In the genomic region with DNA sequence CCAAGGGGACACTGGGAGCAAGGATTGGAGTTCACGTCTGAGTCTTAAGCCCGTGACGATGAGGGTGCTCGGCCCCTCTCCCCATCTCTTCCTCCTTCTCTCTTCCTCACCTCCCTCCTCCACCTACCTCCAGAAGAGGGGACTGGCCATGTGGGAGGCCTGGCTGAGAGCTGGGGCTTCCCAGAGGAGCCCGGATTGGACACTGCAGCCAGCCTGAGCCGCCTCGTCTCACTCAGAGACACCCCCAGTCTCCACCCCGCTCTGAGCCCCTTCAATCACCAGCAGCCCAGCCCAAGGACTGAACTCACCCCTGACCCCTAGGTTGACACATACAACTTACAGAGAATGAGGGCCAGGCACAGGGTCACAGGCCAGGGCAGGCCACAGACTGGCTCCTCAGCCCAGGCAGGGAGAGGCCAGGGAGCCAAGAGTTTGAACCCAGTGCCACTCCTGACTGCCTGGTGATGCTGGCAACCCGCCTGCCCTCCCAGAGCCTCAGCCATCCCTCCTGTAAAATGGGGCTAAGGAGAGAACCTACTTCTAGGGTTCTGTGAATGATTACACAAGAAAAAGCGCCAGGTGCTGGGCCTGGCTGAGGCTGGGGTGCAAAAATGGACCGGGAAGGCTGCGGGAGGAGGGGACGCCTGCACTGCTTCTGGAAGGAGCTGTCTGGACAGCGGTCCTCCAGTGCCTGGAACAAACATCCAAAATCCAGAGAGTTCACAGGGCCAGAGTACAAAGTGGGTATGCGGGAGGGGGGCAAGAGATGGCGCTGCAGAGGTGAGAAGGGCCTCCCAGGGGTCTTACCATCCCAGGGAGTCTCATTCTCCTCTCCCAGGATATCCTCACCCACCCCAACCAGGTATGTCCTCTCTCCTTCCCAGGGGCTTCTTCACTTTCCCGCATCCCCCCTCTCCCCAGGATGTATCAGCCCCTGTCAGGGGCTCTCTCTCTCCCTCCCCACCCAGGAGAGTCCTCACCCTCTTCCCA, we compare ENCODE assay signal across 1 cellular context.
TF ChIP-seq lines count a peak whose summit lies in the region.

No MANE protein-coding gene starts in this region.

TF ChIP-seq in GM23338, 12 proteins besides CTCF, POLR2A, EP300 and RAD21 (continued from another document):
- TF ChIP-seq, protein P1, sequence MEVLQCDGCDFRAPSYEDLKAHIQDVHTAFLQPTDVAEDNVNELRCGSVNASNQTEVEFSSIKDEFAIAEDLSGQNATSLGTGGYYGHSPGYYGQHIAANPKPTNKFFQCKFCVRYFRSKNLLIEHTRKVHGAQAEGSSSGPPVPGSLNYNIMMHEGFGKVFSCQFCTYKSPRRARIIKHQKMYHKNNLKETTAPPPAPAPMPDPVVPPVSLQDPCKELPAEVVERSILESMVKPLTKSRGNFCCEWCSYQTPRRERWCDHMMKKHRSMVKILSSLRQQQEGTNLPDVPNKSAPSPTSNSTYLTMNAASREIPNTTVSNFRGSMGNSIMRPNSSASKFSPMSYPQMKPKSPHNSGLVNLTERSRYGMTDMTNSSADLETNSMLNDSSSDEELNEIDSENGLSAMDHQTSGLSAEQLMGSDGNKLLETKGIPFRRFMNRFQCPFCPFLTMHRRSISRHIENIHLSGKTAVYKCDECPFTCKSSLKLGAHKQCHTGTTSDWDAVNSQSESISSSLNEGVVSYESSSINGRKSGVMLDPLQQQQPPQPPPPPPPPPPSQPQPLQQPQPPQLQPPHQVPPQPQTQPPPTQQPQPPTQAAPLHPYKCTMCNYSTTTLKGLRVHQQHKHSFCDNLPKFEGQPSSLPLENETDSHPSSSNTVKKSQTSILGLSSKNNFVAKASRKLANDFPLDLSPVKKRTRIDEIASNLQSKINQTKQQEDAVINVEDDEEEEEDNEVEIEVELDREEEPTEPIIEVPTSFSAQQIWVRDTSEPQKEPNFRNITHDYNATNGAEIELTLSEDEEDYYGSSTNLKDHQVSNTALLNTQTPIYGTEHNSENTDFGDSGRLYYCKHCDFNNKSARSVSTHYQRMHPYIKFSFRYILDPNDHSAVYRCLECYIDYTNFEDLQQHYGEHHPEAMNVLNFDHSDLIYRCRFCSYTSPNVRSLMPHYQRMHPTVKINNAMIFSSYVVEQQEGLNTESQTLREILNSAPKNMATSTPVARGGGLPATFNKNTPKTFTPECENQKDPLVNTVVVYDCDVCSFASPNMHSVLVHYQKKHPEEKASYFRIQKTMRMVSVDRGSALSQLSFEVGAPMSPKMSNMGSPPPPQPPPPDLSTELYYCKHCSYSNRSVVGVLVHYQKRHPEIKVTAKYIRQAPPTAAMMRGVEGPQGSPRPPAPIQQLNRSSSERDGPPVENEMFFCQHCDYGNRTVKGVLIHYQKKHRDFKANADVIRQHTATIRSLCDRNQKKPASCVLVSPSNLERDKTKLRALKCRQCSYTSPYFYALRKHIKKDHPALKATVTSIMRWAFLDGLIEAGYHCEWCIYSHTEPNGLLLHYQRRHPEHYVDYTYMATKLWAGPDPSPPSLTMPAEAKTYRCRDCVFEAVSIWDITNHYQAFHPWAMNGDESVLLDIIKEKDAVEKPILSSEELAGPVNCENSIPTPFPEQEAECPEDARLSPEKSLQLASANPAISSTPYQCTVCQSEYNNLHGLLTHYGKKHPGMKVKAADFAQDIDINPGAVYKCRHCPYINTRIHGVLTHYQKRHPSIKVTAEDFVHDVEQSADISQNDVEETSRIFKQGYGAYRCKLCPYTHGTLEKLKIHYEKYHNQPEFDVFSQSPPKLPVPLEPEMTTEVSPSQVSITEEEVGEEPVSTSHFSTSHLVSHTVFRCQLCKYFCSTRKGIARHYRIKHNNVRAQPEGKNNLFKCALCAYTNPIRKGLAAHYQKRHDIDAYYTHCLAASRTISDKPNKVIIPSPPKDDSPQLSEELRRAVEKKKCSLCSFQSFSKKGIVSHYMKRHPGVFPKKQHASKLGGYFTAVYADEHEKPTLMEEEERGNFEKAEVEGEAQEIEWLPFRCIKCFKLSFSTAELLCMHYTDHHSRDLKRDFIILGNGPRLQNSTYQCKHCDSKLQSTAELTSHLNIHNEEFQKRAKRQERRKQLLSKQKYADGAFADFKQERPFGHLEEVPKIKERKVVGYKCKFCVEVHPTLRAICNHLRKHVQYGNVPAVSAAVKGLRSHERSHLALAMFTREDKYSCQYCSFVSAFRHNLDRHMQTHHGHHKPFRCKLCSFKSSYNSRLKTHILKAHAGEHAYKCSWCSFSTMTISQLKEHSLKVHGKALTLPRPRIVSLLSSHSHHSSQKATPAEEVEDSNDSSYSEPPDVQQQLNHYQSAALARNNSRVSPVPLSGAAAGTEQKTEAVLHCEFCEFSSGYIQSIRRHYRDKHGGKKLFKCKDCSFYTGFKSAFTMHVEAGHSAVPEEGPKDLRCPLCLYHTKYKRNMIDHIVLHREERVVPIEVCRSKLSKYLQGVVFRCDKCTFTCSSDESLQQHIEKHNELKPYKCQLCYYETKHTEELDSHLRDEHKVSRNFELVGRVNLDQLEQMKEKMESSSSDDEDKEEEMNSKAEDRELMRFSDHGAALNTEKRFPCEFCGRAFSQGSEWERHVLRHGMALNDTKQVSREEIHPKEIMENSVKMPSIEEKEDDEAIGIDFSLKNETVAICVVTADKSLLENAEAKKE (CRISPR knock-in tag; IDR thresholded peaks at IDR 0.05), result no peak
- TF ChIP-seq NANOG (IDR thresholded peaks at IDR 0.05; ENCODE audit: borderline replicate concordance) (no peak), ZNF331 (CRISPR knock-in tag; IDR thresholded peaks at IDR 0.05; ENCODE audit: low read depth) (no peak), ZNF114 (CRISPR knock-in tag; IDR thresholded peaks at IDR 0.05) (no peak)
- TF ChIP-seq, protein P2, sequence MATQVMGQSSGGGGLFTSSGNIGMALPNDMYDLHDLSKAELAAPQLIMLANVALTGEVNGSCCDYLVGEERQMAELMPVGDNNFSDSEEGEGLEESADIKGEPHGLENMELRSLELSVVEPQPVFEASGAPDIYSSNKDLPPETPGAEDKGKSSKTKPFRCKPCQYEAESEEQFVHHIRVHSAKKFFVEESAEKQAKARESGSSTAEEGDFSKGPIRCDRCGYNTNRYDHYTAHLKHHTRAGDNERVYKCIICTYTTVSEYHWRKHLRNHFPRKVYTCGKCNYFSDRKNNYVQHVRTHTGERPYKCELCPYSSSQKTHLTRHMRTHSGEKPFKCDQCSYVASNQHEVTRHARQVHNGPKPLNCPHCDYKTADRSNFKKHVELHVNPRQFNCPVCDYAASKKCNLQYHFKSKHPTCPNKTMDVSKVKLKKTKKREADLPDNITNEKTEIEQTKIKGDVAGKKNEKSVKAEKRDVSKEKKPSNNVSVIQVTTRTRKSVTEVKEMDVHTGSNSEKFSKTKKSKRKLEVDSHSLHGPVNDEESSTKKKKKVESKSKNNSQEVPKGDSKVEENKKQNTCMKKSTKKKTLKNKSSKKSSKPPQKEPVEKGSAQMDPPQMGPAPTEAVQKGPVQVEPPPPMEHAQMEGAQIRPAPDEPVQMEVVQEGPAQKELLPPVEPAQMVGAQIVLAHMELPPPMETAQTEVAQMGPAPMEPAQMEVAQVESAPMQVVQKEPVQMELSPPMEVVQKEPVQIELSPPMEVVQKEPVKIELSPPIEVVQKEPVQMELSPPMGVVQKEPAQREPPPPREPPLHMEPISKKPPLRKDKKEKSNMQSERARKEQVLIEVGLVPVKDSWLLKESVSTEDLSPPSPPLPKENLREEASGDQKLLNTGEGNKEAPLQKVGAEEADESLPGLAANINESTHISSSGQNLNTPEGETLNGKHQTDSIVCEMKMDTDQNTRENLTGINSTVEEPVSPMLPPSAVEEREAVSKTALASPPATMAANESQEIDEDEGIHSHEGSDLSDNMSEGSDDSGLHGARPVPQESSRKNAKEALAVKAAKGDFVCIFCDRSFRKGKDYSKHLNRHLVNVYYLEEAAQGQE (IDR thresholded peaks at IDR 0.05; ENCODE audit: unreplicated experiment), result no peak
- TF ChIP-seq, protein P3, sequence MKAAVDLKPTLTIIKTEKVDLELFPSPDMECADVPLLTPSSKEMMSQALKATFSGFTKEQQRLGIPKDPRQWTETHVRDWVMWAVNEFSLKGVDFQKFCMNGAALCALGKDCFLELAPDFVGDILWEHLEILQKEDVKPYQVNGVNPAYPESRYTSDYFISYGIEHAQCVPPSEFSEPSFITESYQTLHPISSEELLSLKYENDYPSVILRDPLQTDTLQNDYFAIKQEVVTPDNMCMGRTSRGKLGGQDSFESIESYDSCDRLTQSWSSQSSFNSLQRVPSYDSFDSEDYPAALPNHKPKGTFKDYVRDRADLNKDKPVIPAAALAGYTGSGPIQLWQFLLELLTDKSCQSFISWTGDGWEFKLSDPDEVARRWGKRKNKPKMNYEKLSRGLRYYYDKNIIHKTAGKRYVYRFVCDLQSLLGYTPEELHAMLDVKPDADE (IDR thresholded peaks at IDR 0.05), result no peak
